7 cellular contexts compared by ENCODE assay signal in genomic region chr7:69596723-69597277, GRCh38. TPM values are rescaled to one million over a fixed set of nuclear protein-coding genes. Genes with fewer than 3 reads are reported as not detected.
DNase-seq lines count a peak whose midpoint lies in the region; ATAC-seq and TF ChIP-seq lines count a peak whose summit lies in the region.

No MANE protein-coding gene starts in this region.

- H3K27ac ChIP-seq in GM23338 (ENCODE audit: low read depth) (no peak overlapping the region), WERI-Rb-1 (peak overlapping the region; percentile 89), spleen (peak overlapping the region in 7 of 8 donors; percentile 77 to 82 (median 80))

- peak overlapping the region; percentile 95 for H3K4me2 ChIP-seq in GM23338

- no peak overlapping the region for H3K27ac Mint-ChIP-seq in GM23338

- H3K9ac ChIP-seq in iPS-15b (ENCODE audit: low read depth, low read length) = no peak overlapping the region

- no peaks in the 10 kb centered on the region for H3K36me3 Mint-ChIP-seq in GM23338 (ENCODE audit: low read depth)

- no peaks in the 10 kb centered on the region for H3K9me2 ChIP-seq in GM23338 (ENCODE audit: insufficient read depth)

- H3K4me3 ChIP-seq in GM23338 (peak overlapping the region; percentile 95), WERI-Rb-1 (ENCODE audit: low read depth, low read length) (peak overlapping the region; percentile 80), iPS-15b (ENCODE audit: low read depth, low read length) (peak overlapping the region; percentile 63), spleen (peak overlapping the region; percentile 63 to 91 (median 74))

- H3K4me1 ChIP-seq in GM23338 (ENCODE audit: insufficient read depth) (peaks cover 13% of the 10 kb centered on the region), iPS-15b (ENCODE audit: control insufficient read depth, insufficient read depth, low read length) (peaks cover 2% of the 10 kb centered on the region), spleen (peaks cover 0 to 44% (median 27%) of the 10 kb centered on the region in 6 donors)

- peaks cover 41% of the 10 kb centered on the region for H3K27me3 Mint-ChIP-seq in GM23338 (ENCODE audit: insufficient read depth, low read depth, poor library complexity)

- WGBS in spleen, 5 donors = 18 to 23% (median 22%) methylated on average over 16 of the region's 16 CpGs

- H3K79me2 ChIP-seq in GM23338 (replicated peaks; ENCODE audit: insufficient read depth) = peaks cover 12% of the 10 kb centered on the region

- no peak for TF ChIP-seq POLR2A in spleen (IDR thresholded peaks at IDR 0.05)

- H3K9me3 Mint-ChIP-seq in GM23338 = peaks cover 3% of the 10 kb centered on the region; the same call in 2 of the 3 replicates

- H2AFZ ChIP-seq in GM23338 = peak overlapping the region; percentile 95

- H4K20me1 ChIP-seq in GM23338 (replicated peaks; ENCODE audit: insufficient read depth) = peaks cover 14% of the 10 kb centered on the region

- no peak; the same call in 2 of the 3 replicates for ATAC-seq in GM23338

- H3K27me3 ChIP-seq in GM23338 (ENCODE audit: insufficient read depth) = peaks cover 78% of the 10 kb centered on the region
- H3K27me3 ChIP-seq in WERI-Rb-1 (ENCODE audit: insufficient read depth, low read depth, severe bottlenecking) = no peaks in the 10 kb centered on the region
- peaks cover 63% of the 10 kb centered on the region for H3K27me3 ChIP-seq in iPS-15b (ENCODE audit: control insufficient read depth, insufficient read depth, low read length)
- peaks cover 0 to 50% (median 8%) of the 10 kb centered on the region in 7 donors for H3K27me3 ChIP-seq in spleen (replicated peaks in 1 of 7)

- no peak for DNase-seq in GM23338 (ENCODE audit: low spot score)
- no peak for DNase-seq in WERI-Rb-1
- no peak for DNase-seq in spleen
- no peak for DNase-seq in iPS-NIHi7 (ENCODE audit: extremely low spot score)
- no peak for DNase-seq in NK-92 (lab: John Stamatoyannopoulos, UW; ENCODE audit: unreplicated experiment)
- no peak for DNase-seq in OCI-M1 (lab: John Stamatoyannopoulos, UW)

- TF ChIP-seq CTCF in GM23338 (conservative IDR thresholded peaks at IDR 0.05; ENCODE audit: low read depth in 2 of 2) (no peak), WERI-Rb-1 (IDR thresholded peaks at IDR 0.05; ENCODE audit: low read depth, low read length) (no peak), spleen (IDR thresholded peaks at IDR 0.05 in 8 of 11, conservative IDR thresholded peaks at IDR 0.05 in 3 of 11) (no peak)

- H3K9me3 ChIP-seq in WERI-Rb-1 (ENCODE audit: severe bottlenecking) = no peaks in the 10 kb centered on the region
- H3K9me3 ChIP-seq in iPS-15b (ENCODE audit: control insufficient read depth, insufficient read depth, low read length) = no peaks in the 10 kb centered on the region
- H3K9me3 ChIP-seq in spleen = peaks cover 0 to 2% (median under 1%) of the 10 kb centered on the region in 8 donors

- H3K4me3 Mint-ChIP-seq in GM23338 = peak overlapping the region; percentile 72

- intact Hi-C loops in spleen (cut with DNase I; ENCODE audit: low total_unique reads) = no loop called here

- H3K36me3 ChIP-seq in GM23338 (ENCODE audit: insufficient read depth) (no peaks in the 10 kb centered on the region), WERI-Rb-1 (0 out of 2 replicates have a peak, but pooled peaks cover 4% of the 10 kb centered on the region), iPS-15b (ENCODE audit: control insufficient read depth, insufficient read depth, low read length) (no peaks in the 10 kb centered on the region), spleen (no peaks in the 10 kb centered on the region)

- H3K4me1 Mint-ChIP-seq in GM23338 = peaks cover 11% of the 10 kb centered on the region

- H3F3A ChIP-seq in GM23338 (replicated peaks; ENCODE audit: low read depth) = peaks cover 5% of the 10 kb centered on the region; the same call in 1 of the 2 replicates

TF ChIP-seq in GM23338, 12 proteins besides CTCF, POLR2A, EP300 and RAD21:
- TF ChIP-seq EZH2 (IDR thresholded peaks at IDR 0.05; ENCODE audit: low read depth, unreplicated experiment) = peak; percentile 70
- no peak for TF ChIP-seq REST (IDR thresholded peaks at IDR 0.05; ENCODE audit: unreplicated experiment)

RNA-seq across cellular contexts. Expression of gene AUTS2, which starts 1.5 kb away (rescaled TPM):
- 57.1 and 91.0 TPM in 2 replicates for total RNA-seq in GM23338 (2014; rRNA removed; shearing (Covaris generic))
- polyA plus RNA-seq in GM23338 (2016; fragmentation: Nextera tagmentation; extraction: Ambion mirVana) = 32.0 and 36.6 TPM in 2 replicates
- 10 to 100 TPM; 18.6 to 54.8 (median 32.3) TPM for total RNA-seq in spleen
- polyA plus RNA-seq in spleen = 10 to 100 TPM in 1 of 3 donors, 1 to 10 TPM in 2; 6.1 to 10.2 (median 6.9) TPM
